8 cellular contexts compared by ENCODE assay signal in the genomic region with DNA sequence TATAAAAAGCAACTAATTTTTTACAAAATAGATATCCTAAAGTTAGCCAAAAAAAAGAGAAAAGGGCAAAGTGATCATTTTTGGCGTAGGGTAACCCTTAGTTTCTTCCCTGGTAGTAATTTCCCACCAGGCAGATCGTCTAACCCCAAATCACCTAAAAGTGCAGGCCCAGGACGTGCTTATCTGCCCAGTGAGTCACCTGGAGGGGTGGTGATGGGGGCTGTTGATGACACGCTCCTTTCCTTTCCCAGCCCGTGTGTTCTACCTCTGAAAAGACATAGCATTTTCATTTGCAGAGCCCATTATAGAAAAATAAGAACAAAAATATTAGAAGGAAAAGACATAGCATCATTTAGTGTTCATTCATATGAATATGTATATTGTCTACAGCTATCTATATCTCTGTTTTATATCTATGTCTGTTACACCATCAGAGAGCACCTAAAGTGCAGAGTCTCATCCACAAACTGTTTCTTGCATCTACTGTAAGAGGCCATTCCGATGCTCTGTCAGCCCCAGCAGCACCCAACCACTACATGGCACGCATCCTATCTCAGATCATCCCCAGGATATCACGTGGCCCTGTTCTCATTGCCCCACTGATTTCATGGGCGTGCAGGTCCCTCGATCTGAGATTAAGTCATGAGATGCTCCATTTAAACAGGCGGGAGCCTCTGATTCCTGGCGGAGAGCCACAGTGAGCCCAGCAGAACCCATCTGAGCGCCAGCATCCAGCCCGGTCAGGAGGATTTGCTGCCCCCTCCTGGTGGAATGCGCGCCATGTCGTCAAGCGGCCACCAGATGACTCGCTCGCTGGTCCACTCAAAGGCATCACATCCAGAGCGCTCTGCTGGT. TPM values are rescaled to one million over a fixed set of nuclear protein-coding genes. Genes with fewer than 3 reads are reported as not detected.
DNase-seq lines count a peak whose midpoint lies in the region; ATAC-seq lines count a peak whose summit lies in the region.

No MANE protein-coding gene starts in this region.

- H3K4me3 Mint-ChIP-seq in T-cell = no peak overlapping the region

- ATAC-seq in GM19035 (IDR thresholded peaks at IDR 0.05; ENCODE audit: unreplicated experiment) = peak; percentile 59
- peak; percentile 93 to 98 (median 94) for ATAC-seq in T-cell (replicated peaks in 1 of 4)
- ATAC-seq in left cardiac atrium = peak; percentile 89 to 95
- ATAC-seq in GM19351 (IDR thresholded peaks at IDR 0.05; ENCODE audit: unreplicated experiment) = no peak

- peaks cover 11 to 19% of the 10 kb centered on the region in 2 donors for H3K27me3 Mint-ChIP-seq in T-cell

- POLR2A ChIA-PET in T-cell (lab: Charles Lee) = no interaction called here

- H3K27ac Mint-ChIP-seq in T-cell = no peak overlapping the region

- CTCF ChIA-PET in T-cell (lab: Charles Lee) = no interaction called here

- H3K9me3 Mint-ChIP-seq in T-cell = no peaks in the 10 kb centered on the region

- intact Hi-C loops in left cardiac atrium (cut with DNase I) = loop anchor here (1.0 to 5.0 kb wide), 2 partner anchors 63 to 64 kb away; no protein-coding TSS in a partner anchor

- H3K4me1 Mint-ChIP-seq in T-cell = peaks cover 4 to 16% (median 4%) of the 10 kb centered on the region in 3 donors

- H3K36me3 Mint-ChIP-seq in T-cell = no peaks in the 10 kb centered on the region

- in situ Hi-C loops in ACHN (cut with HindIII; ENCODE audit: low pct_ligation_motif_present, low pct_unique_long_range_greater_than_20kb, low sequenced_read_pairs) = no loop called here

- peak; percentile 68 for DNase-seq in ACHN
- peak; percentile 91 for DNase-seq in NCI-H1105 (lab: John Stamatoyannopoulos, UW)
- peak; percentile 48 to 90 (median 80) for DNase-seq in T-cell
- peak; percentile 80 for DNase-seq in activated naive CD8-positive, alpha-beta T cell treated with anti-CD3 and anti-CD28 coated beads, Interleukin-2, amount 50 U/mL, for 16 hours (ENCODE audit: low read depth, low spot score)
- peak; percentile 93 for DNase-seq in left cardiac atrium
- peak; percentile 40 for DNase-seq in pulmonary artery endothelial cell (ENCODE audit: low read depth, low spot score)

RNA-seq across cellular contexts. Expression of a gene that starts 8.5 kb away (rescaled TPM):
- total RNA-seq in T-cell (1 to 10 TPM in 3 of 5 donors, under 1 TPM in 2; 0.72 to 2.8 (median 1.1) TPM), left cardiac atrium (10 to 100 TPM in 1 of 2 donors, 1 to 10 TPM in 1; 8.5 to 10.5 TPM), pulmonary artery endothelial cell (not detected in 2 replicates)

RNA-seq across cellular contexts. Expression of a gene that starts 11.3 kb away (rescaled TPM):
- total RNA-seq in T-cell = under 1 TPM in 3 of 5 donors, not detected in 2; 0.13 to 0.58 (median 0.43) TPM
- total RNA-seq in left cardiac atrium = 1 to 10 TPM; 6.0 to 6.5 TPM
- total RNA-seq in pulmonary artery endothelial cell = not detected in 2 replicates

RNA-seq across cellular contexts. Expression of a gene that starts 25.8 kb away (rescaled TPM):
- total RNA-seq in T-cell = under 1 TPM in 1 of 5 donors, not detected in 4; 0.13 TPM
- total RNA-seq in left cardiac atrium = 10 to 100 TPM; 15.1 to 21.4 TPM
- not detected in 2 replicates for total RNA-seq in pulmonary artery endothelial cell

RNA-seq across cellular contexts. Expression of a gene that starts 30.6 kb away (rescaled TPM):
- total RNA-seq in T-cell = 1,000 to 10,000 TPM; 1,706 to 1,922 (median 1,806) TPM
- 100 to 1,000 TPM; 738 to 776 TPM for total RNA-seq in left cardiac atrium
- total RNA-seq in pulmonary artery endothelial cell = 1,456 and 2,816 TPM in 2 replicates

RNA-seq across cellular contexts. Expression of a gene that starts 40.2 kb away (rescaled TPM):
- total RNA-seq in T-cell (10 to 100 TPM in 4 of 5 donors, 1 to 10 TPM in 1; 9.5 to 28.5 (median 23.5) TPM), left cardiac atrium (10 to 100 TPM; 17.4 to 20.5 TPM), pulmonary artery endothelial cell (58.7 and 65.7 TPM in 2 replicates)

Comparison
In these comparisons a context has a peak if more than half of its experiments do, and no peak if none do; other contexts are left out.
1. DNase-seq: peak in every context shown above with its lines; median percentile 93 in left cardiac atrium; 91 in NCI-H1105; 80 in T-cell; 80 in activated naive CD8-positive, alpha-beta T cell treated with anti-CD3 and anti-CD28 coated beads, Interleukin-2, amount 50 U/mL, for 16 hours; 68 in ACHN; 40 in pulmonary artery endothelial cell.
2. RNA of a gene that starts 25.8 kb away (total RNA-seq): 15.1 to 21.4 TPM in left cardiac atrium; 0.13 TPM in T-cell and not detected in pulmonary artery endothelial cell; every median in the first group is over 10 times any median in the second.